Comparison of ENCODE assay signal across 19 cellular contexts in genomic region chr14:68219407-68219806, GRCh38.
DNase-seq lines count a peak whose midpoint lies in the region; ATAC-seq, FAIRE-seq and TF ChIP-seq lines count a peak whose summit lies in the region.
"Had no signal": no experiment of that assay in that cellular context is flagged by ENCODE, and none has a peak within 500 bp of the region (broad histone marks: within the 10 kb centered on the region; RNA-seq: fewer than 3 reads in every experiment).

No MANE protein-coding gene starts in this region.

- H3K4me3 ChIP-seq in endodermal cell (ENCODE audit: low read length) (no peak overlapping the region), WERI-Rb-1 (ENCODE audit: low read depth, low read length) (no peak overlapping the region), H7 (ENCODE audit: insufficient read depth, low read depth, low read length) (no peak overlapping the region)
- H3K4me3 ChIP-seq: PC-9 had no signal

- H3K27ac Mint-ChIP-seq in endodermal cell: no peak overlapping the region
- H3K27ac Mint-ChIP-seq in nephron progenitor cell: peak overlapping the region; percentile 52
- H3K27ac Mint-ChIP-seq in effector memory CD8-positive, alpha-beta T cell: no peak overlapping the region
- H3K27ac Mint-ChIP-seq: B cell; CD4-positive, CD25-positive, alpha-beta regulatory T cell had no signal

- no peaks in the 10 kb centered on the region for H3K36me3 Mint-ChIP-seq in endodermal cell (ENCODE audit: low read depth)
- peaks cover 22% of the 10 kb centered on the region for H3K36me3 Mint-ChIP-seq in nephron progenitor cell (ENCODE audit: low read depth)
- H3K36me3 Mint-ChIP-seq in effector memory CD8-positive, alpha-beta T cell (ENCODE audit: insufficient read depth): peaks cover 2% of the 10 kb centered on the region
- H3K36me3 Mint-ChIP-seq: CD4-positive, CD25-positive, alpha-beta regulatory T cell had no signal

- H3K27me3 ChIP-seq in endodermal cell (ENCODE audit: control insufficient read depth, insufficient read depth, low read length, poor library complexity, severe bottlenecking): no peaks in the 10 kb centered on the region
- H3K27me3 ChIP-seq in WERI-Rb-1 (ENCODE audit: insufficient read depth, low read depth, severe bottlenecking): no peaks in the 10 kb centered on the region
- no peaks in the 10 kb centered on the region for H3K27me3 ChIP-seq in H7 (ENCODE audit: control insufficient read depth, insufficient read depth, low read length)

- H3K9ac ChIP-seq in endodermal cell (ENCODE audit: extremely low read depth, low read length, poor library complexity, severe bottlenecking): no peak overlapping the region
- H3K9ac ChIP-seq: SK-N-SH had no signal

- peak; percentile 94 for FAIRE-seq in HTR-8/SVneo (lab: Jason Lieb, UNC)

- peaks cover 3% of the 10 kb centered on the region for H3K9me3 Mint-ChIP-seq in endodermal cell
- peaks cover 21% of the 10 kb centered on the region for H3K9me3 Mint-ChIP-seq in nephron progenitor cell
- H3K9me3 Mint-ChIP-seq in effector memory CD8-positive, alpha-beta T cell: peaks cover 0 to 3% of the 10 kb centered on the region in 2 donors

- H3K27ac ChIP-seq in endodermal cell (ENCODE audit: low read depth, low read length): no peak overlapping the region
- H3K27ac ChIP-seq in WERI-Rb-1: no peak overlapping the region
- H3K27ac ChIP-seq: PC-9 had no signal

- H3K4me1 Mint-ChIP-seq in endodermal cell (peaks cover 32% of the 10 kb centered on the region), nephron progenitor cell (peaks cover 31% of the 10 kb centered on the region)
- peaks cover 9 to 15% of the 10 kb centered on the region in 2 donors for H3K4me1 Mint-ChIP-seq in effector memory CD8-positive, alpha-beta T cell (ENCODE audit: low read depth in 2 of 2)
- H3K4me1 Mint-ChIP-seq: CD4-positive, CD25-positive, alpha-beta regulatory T cell had no signal

- peaks cover 3% of the 10 kb centered on the region for H3K27me3 Mint-ChIP-seq in endodermal cell (ENCODE audit: insufficient read depth)
- no peaks in the 10 kb centered on the region for H3K27me3 Mint-ChIP-seq in nephron progenitor cell (ENCODE audit: low read depth, poor library complexity)
- no peaks in the 10 kb centered on the region for H3K27me3 Mint-ChIP-seq in effector memory CD8-positive, alpha-beta T cell
- H3K27me3 Mint-ChIP-seq: B cell; CD4-positive, CD25-positive, alpha-beta regulatory T cell had no signal

- no peak overlapping the region for H3K4me3 Mint-ChIP-seq in endodermal cell
- H3K4me3 Mint-ChIP-seq in nephron progenitor cell: no peak overlapping the region
- no peak overlapping the region for H3K4me3 Mint-ChIP-seq in effector memory CD8-positive, alpha-beta T cell
- H3K4me3 Mint-ChIP-seq: B cell; CD4-positive, CD25-positive, alpha-beta regulatory T cell had no signal

- H3K9me3 ChIP-seq in endodermal cell (ENCODE audit: control insufficient read depth, low read length) (no peaks in the 10 kb centered on the region), WERI-Rb-1 (ENCODE audit: severe bottlenecking) (no peaks in the 10 kb centered on the region)
- H3K9me3 ChIP-seq: SK-N-SH had no signal

- no peaks in the 10 kb centered on the region for H3K36me3 ChIP-seq in endodermal cell (ENCODE audit: control insufficient read depth, insufficient read depth, low read length)
- H3K36me3 ChIP-seq in WERI-Rb-1: no peaks in the 10 kb centered on the region
- H3K36me3 ChIP-seq in H7 (replicated peaks; ENCODE audit: control insufficient read depth, insufficient read depth, low read length): no peaks in the 10 kb centered on the region

- ATAC-seq in effector memory CD8-positive, alpha-beta T cell (replicated peaks): no peak
- ATAC-seq: Right ventricle myocardium inferior had no signal

- H3K4me1 ChIP-seq in endodermal cell (ENCODE audit: control insufficient read depth, insufficient read depth, low read length): peaks cover 15% of the 10 kb centered on the region

- TF ChIP-seq CTCF in endodermal cell (conservative IDR thresholded peaks at IDR 0.05): peak; percentile 67
- TF ChIP-seq CTCF in nephron progenitor cell (IDR thresholded peaks at IDR 0.05): no peak
- no peak for TF ChIP-seq CTCF in WERI-Rb-1 (IDR thresholded peaks at IDR 0.05; ENCODE audit: low read depth, low read length)

- DNase-seq in HTR-8/SVneo (ENCODE audit: insufficient read length, low spot score) (no peak), endodermal cell (peak; percentile 53), nephron progenitor cell (no peak), cerebellar cortex (ENCODE audit: low spot score) (no peak), WERI-Rb-1 (no peak), H7 (no peak)
- DNase-seq in effector memory CD8-positive, alpha-beta T cell: no peak
- DNase-seq: CD4-positive, CD25-positive, alpha-beta regulatory T cell; EL; HCEC 1CT; KG1; NCI-H1436; NCI-H2029; NCI-H2171 treated with DMSO at 0.1 percent for 48 hours; NCI-H748 treated with DMSO at 0.1 percent for 48 hours; PC-9; SK-N-SH had no signal

- 92 to 100% methylated on average over 1 to 7 of the region's 7 CpGs for WGBS in endodermal cell (ENCODE audit: insufficient coverage in 1 of 2, insufficient read length in 1 of 2), 2 experiments
